ENCODE assay signal across 17 cellular contexts in the genomic region with DNA sequence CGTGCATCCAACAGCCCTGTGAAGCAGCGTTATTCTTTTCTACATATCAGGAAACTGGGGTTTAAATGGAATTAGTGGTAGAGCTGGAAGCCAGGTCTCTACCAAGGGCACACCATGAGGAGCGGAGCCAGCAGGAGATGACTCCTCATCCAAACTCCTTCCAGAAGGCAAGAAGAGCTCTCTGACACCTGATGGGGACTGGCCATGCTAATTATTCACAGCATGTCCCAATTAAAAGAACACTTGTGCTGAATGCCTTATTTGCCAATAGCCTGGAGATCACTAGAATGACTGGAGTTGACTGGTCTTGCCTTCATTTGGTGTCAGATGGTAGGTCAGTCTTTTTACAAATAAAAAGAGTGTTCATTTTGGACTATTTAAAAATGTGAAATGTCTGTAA. TPM values are rescaled to one million over a fixed set of nuclear protein-coding genes. Genes with fewer than 3 reads are reported as not detected.
"Had no signal": no experiment of that assay in that cellular context is flagged by ENCODE, and none has a peak within 500 bp of the region (broad histone marks: within the 10 kb centered on the region; RNA-seq: fewer than 3 reads in every experiment).

No MANE protein-coding gene starts in this region.

- H3K4me1 ChIP-seq: neural progenitor cell had no signal

- H3K79me2 ChIP-seq: hepatocyte had no signal

- H3K27me3 ChIP-seq: hepatocyte, neural progenitor cell, ovary had no signal

- H3K4me2 ChIP-seq: hepatocyte, neural progenitor cell, smooth muscle cell had no signal

- H2AFZ ChIP-seq: hepatocyte, neural progenitor cell had no signal

- H3K9ac ChIP-seq: neural progenitor cell had no signal

- H3K36me3 ChIP-seq: neural progenitor cell, ovary had no signal

- H3K9me3 ChIP-seq: mucosa of descending colon, ovary had no signal

- DNase-seq: effector memory CD4-positive, alpha-beta T cell; head of caudate nucleus; kidney glomerular epithelial cell; mammary epithelial cell; mucosa of descending colon; nucleus accumbens; ovary; right cardiac atrium; stimulated activated CD4-positive, alpha-beta T cell treated with anti-CD3 and anti-CD28 coated beads, Interleukin-2, amount 100 ng/mL, for 48 hours; stimulated activated naive CD4-positive, alpha-beta T cell treated with Interleukin-2 at 50 U/mL for 16 hours; trophoblast cell had no signal

- H3K4me3 ChIP-seq: hepatocyte, mucosa of descending colon, neural progenitor cell, ovary, smooth muscle cell had no signal

- H3K27ac ChIP-seq: hepatocyte, neural progenitor cell, ovary had no signal

RNA-seq across cellular contexts. Expression of gene SLN, which starts 32.9 kb away (rescaled TPM):
- total RNA-seq: fibroblast of villous mesenchyme; liver; mammary epithelial cell; natural killer cell treated with Interleukin-12 subunit alpha and Interleukin-12 subunit beta and Interleukin-15 and Interleukin-18, amount 100 ng/mL, for 72 hours; smooth muscle cell had no signal
